2 cellular contexts compared by ENCODE assay signal in genomic region chr13:110944968-110945952, GRCh38.
TF ChIP-seq lines count a peak whose summit lies in the region.

No MANE protein-coding gene starts in this region.

TF ChIP-seq in HCT116, 20 proteins besides CTCF, POLR2A, EP300 and RAD21:
- no peak for TF ChIP-seq ZFX (IDR thresholded peaks at IDR 0.05)
- no peak for TF ChIP-seq EZH2 (IDR thresholded peaks at IDR 0.05)
- no peak for TF ChIP-seq POLR2AphosphoS5 (IDR thresholded peaks at IDR 0.05; ENCODE audit: low read depth, low read length)
- no peak for TF ChIP-seq ATF3 (IDR thresholded peaks at IDR 0.05)
- TF ChIP-seq SRF (IDR thresholded peaks at IDR 0.05; ENCODE audit: low read depth) = no peak
- TF ChIP-seq JUND (IDR thresholded peaks at IDR 0.05) = no peak
- no peak for TF ChIP-seq EZH2phosphoT487 (IDR thresholded peaks at IDR 0.05; ENCODE audit: borderline replicate concordance)
- no peak for TF ChIP-seq EGR1 (IDR thresholded peaks at IDR 0.05; ENCODE audit: low read depth)
- TF ChIP-seq YY1 (IDR thresholded peaks at IDR 0.05; ENCODE audit: extremely low read depth, insufficient replicate concordance, low read depth, low read length) = no peak
- no peak for TF ChIP-seq FOSL1 (IDR thresholded peaks at IDR 0.05; ENCODE audit: low read depth)

TF ChIP-seq in GM12878, 131 proteins besides CTCF, POLR2A, EP300 and RAD21:
- TF ChIP-seq RBBP5 (conservative IDR thresholded peaks at IDR 0.05) = no peak
- peak; percentile 98 for TF ChIP-seq BCL3 (IDR thresholded peaks at IDR 0.05; ENCODE audit: borderline replicate concordance, insufficient read depth, low read depth, low read length, poor library complexity, severe bottlenecking)
- TF ChIP-seq E4F1 (IDR thresholded peaks at IDR 0.05; ENCODE audit: borderline replicate concordance, partially characterized antibody) = no peak
- 0 out of 2 replicates have a peak, but pooled peaks have one; percentile 64 for TF ChIP-seq TCF3 (IDR thresholded peaks at IDR 0.05; ENCODE audit: borderline replicate concordance, insufficient read depth, low read depth, low read length)
- peak; percentile 72 for TF ChIP-seq PBX3 (IDR thresholded peaks at IDR 0.05; ENCODE audit: insufficient replicate concordance, low read depth, low read length)
